ENCODE assay signal across 9 cellular contexts in the genomic region with DNA sequence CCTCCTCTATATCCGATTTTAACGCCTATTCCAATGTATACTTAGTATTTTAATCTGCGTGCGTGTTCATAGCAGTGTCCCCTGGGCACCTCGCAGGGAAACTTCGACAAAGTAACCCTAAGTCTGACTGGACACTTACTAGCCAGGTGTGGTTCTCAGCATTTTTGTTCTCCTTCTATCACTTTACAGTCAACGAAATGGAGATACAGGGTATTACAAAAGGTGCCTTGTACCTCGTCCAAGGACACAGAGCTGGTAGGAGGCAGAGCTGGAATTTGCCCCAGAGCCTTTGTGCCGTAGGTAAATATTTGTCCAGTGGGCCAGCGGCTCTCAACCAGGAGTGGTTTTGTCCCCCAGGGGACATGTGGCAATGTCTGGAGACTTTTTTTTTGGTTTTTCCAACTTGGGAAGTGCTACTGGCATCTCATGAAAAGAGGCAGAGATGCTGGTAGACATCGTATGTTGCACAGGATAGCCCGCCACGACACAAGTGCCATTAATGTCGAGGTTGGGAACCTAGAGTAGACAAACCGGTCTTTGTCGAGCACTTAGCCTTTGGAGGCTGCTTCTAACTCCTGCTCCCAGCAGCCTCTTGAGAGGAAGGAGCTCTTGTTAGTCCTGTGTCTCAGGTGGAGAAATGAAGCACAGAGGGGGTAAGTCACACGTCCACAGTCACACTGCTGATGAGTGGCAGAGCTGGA. TPM values are rescaled to one million over a fixed set of nuclear protein-coding genes. Genes with fewer than 3 reads are reported as not detected.
DNase-seq lines count a peak whose midpoint lies in the region; ATAC-seq and TF ChIP-seq lines count a peak whose summit lies in the region.
"Had no signal": no experiment of that assay in that cellular context is flagged by ENCODE, and none has a peak within 500 bp of the region (broad histone marks: within the 10 kb centered on the region; RNA-seq: fewer than 3 reads in every experiment).

No MANE protein-coding gene starts in this region.

- H3K27ac Mint-ChIP-seq in endodermal cell = no peak overlapping the region
- peak overlapping the region; percentile 65 for H3K27ac Mint-ChIP-seq in osteocyte (ENCODE audit: unreplicated experiment)

- ATAC-seq in HG03378 (IDR thresholded peaks at IDR 0.05; ENCODE audit: unreplicated experiment) = no peak

- H3K9me3 Mint-ChIP-seq in endodermal cell (no peaks in the 10 kb centered on the region), osteocyte (ENCODE audit: unreplicated experiment) (no peaks in the 10 kb centered on the region)

- DNase-seq in DMS79 treated with DMSO at 0.1 percent for 48 hours (lab: John Stamatoyannopoulos, UW) (peak; percentile 92), NCI-H510A treated with DMSO at 0.1 percent for 48 hours (lab: John Stamatoyannopoulos, UW) (peak; percentile 81), endodermal cell (no peak), osteocyte (ENCODE audit: extremely low spot score, unreplicated experiment) (no peak), HCEC 1CT (no peak), erythroblast (lab: John Stamatoyannopoulos, UW) (no peak)
- no peak for DNase-seq in stimulated activated CD4-positive, alpha-beta T cell treated with anti-CD3 and anti-CD28 coated beads, Interleukin-4, amount 100 ng/mL, for 1 hour

- H3K36me3 Mint-ChIP-seq in endodermal cell (ENCODE audit: low read depth) (peaks cover 1% of the 10 kb centered on the region), osteocyte (ENCODE audit: unreplicated experiment) (peaks cover 2% of the 10 kb centered on the region)

- H3K9ac ChIP-seq in endodermal cell (ENCODE audit: extremely low read depth, low read length, poor library complexity, severe bottlenecking) = peak overlapping the region; percentile 28

- H3K36me3 ChIP-seq in endodermal cell (ENCODE audit: control insufficient read depth, insufficient read depth, low read length) = no peaks in the 10 kb centered on the region

- no peaks in the 10 kb centered on the region for H3K27me3 Mint-ChIP-seq in endodermal cell (ENCODE audit: insufficient read depth)
- no peaks in the 10 kb centered on the region for H3K27me3 Mint-ChIP-seq in osteocyte (ENCODE audit: unreplicated experiment)

- H3K4me3 Mint-ChIP-seq in endodermal cell (peak overlapping the region; percentile 73), osteocyte (ENCODE audit: unreplicated experiment) (peak overlapping the region; percentile 75)

- H3K27ac ChIP-seq in endodermal cell (ENCODE audit: low read depth, low read length) = peak overlapping the region; percentile 22

- TF ChIP-seq CTCF in endodermal cell (conservative IDR thresholded peaks at IDR 0.05) = no peak
- no peak for TF ChIP-seq CTCF in osteocyte (IDR thresholded peaks at IDR 0.05)

- H3K4me1 Mint-ChIP-seq in endodermal cell (peaks cover 16% of the 10 kb centered on the region), osteocyte (ENCODE audit: unreplicated experiment) (peaks cover 23% of the 10 kb centered on the region)

- no peaks in the 10 kb centered on the region for H3K9me3 ChIP-seq in endodermal cell (ENCODE audit: control insufficient read depth, low read length)

- 85 to 91% methylated on average over 13 to 17 of the region's 17 CpGs for WGBS in endodermal cell (ENCODE audit: insufficient coverage in 1 of 2, insufficient read length in 1 of 2), 2 experiments

- no peaks in the 10 kb centered on the region for H3K4me1 ChIP-seq in endodermal cell (ENCODE audit: control insufficient read depth, insufficient read depth, low read length)

- H3K4me3 ChIP-seq in endodermal cell (ENCODE audit: low read length) = peak overlapping the region; percentile 80

- H3K27me3 ChIP-seq in endodermal cell (ENCODE audit: control insufficient read depth, insufficient read depth, low read length, poor library complexity, severe bottlenecking) = no peaks in the 10 kb centered on the region

- no peak for TF ChIP-seq POLR2A in erythroblast (IDR thresholded peaks at IDR 0.05; ENCODE audit: low read length)

RNA-seq across cellular contexts. Expression of a gene that starts 1.1 kb away (rescaled TPM):
- total RNA-seq in endodermal cell = 10 to 100 TPM; 50.2 to 58.8 TPM
- 36.7 TPM for polyA plus RNA-seq in endodermal cell (2013, experiment 1 of 2)
- polyA plus RNA-seq in endodermal cell (2013, experiment 2 of 2) = 31.4 TPM
- total RNA-seq in osteocyte = 41.6 and 47.9 TPM in 2 replicates

RNA-seq across cellular contexts. Expression of a gene that starts 21.1 kb away (rescaled TPM):
- total RNA-seq in endodermal cell = 10 to 100 TPM; 42.1 to 43.7 TPM
- polyA plus RNA-seq in endodermal cell (2013, experiment 1 of 2) = 27.7 TPM
- 26.5 TPM for polyA plus RNA-seq in endodermal cell (2013, experiment 2 of 2)
- total RNA-seq in osteocyte = 27.8 and 31.4 TPM in 2 replicates

RNA-seq across cellular contexts. Expression of a gene that starts 33.6 kb away (rescaled TPM):
- total RNA-seq in endodermal cell (under 1 TPM in 1 of 2 donors, not detected in 1; 0.40 TPM), osteocyte (not detected in 2 replicates)
- polyA plus RNA-seq in endodermal cell (2013, experiment 1 of 2) = 20.2 TPM
- 19.9 TPM for polyA plus RNA-seq in endodermal cell (2013, experiment 2 of 2)
- total RNA-seq: LHCN-M2 had no signal

RNA-seq across cellular contexts. Expression of a gene that starts 55.3 kb away (rescaled TPM):
- not detected for total RNA-seq in endodermal cell
- polyA plus RNA-seq in endodermal cell (2013, experiment 1 of 2) = 0.14 TPM
- not detected for polyA plus RNA-seq in endodermal cell (2013, experiment 2 of 2)
- not detected in 2 replicates for total RNA-seq in osteocyte
- total RNA-seq: LHCN-M2 had no signal

RNA-seq across cellular contexts. Expression of a gene that starts 59.8 kb away (rescaled TPM):
- not detected for total RNA-seq in endodermal cell
- not detected for polyA plus RNA-seq in endodermal cell (2013, experiment 1 of 2)
- not detected for polyA plus RNA-seq in endodermal cell (2013, experiment 2 of 2)
- total RNA-seq in osteocyte = not detected in 2 replicates
- total RNA-seq: LHCN-M2 had no signal

Comparison
In these comparisons a context has a peak if more than half of its experiments do, and no peak if none do; other contexts are left out.
1. DNase-seq: peak in DMS79 treated with DMSO at 0.1 percent for 48 hours (single experiment) and NCI-H510A treated with DMSO at 0.1 percent for 48 hours (single experiment); none in endodermal cell (single experiment), osteocyte (single experiment), HCEC 1CT (single experiment), stimulated activated CD4-positive, alpha-beta T cell treated with anti-CD3 and anti-CD28 coated beads, Interleukin-4, amount 100 ng/mL, for 1 hour (single experiment) and erythroblast (0 of 2).